Comparison of ENCODE assay signal across 8 cellular contexts in the genomic region with DNA sequence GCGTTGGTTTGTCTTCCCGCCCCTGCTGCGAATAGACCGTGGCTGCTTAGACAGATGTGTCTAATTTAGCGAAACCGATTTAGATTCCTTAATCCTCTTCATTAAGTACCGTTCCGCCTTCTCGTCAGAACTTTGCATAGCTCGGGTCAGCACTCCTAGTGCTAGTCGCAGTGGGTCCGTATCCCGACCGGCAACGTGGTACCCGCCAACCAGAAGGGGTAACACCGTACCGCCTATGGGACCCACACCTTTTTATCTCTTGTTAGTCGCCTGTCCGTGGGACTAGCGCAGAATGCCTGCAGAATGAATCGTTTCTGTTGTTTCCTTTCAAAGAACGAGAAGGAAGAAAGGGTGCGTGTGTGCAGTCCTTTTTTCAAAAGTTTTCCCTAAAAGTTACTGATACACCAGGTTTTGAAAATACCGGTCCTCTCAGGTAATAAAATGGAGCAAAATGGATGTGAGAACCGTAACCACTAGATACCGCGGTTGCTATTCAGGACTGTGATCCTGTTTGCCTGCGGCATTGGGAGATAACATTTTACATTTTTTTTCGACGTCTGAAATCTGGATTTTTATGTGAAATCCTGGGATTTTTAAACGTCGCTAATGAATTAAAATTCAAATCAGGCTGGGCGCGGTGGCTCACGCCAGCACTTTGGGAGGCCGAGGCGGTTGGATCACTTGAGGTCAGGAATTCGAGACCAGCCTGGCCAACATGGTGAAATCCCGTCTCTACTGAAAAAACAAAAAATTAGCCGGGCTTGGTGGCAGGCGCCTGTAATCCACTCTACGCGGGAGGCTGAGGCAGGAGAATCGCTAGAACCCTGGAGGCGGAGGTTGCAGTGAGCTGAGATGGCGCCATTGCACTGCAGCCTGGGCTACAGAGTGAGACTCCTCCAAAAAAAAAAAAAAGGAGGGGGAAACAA. TPM values are rescaled to one million over a fixed set of nuclear protein-coding genes. Genes with fewer than 3 reads are reported as not detected.
A peak's percentile ranks its signal among the peaks of the same experiment; 100 is the strongest.
DNase-seq lines count a peak whose midpoint lies in the region; ATAC-seq, FAIRE-seq and TF ChIP-seq lines count a peak whose summit lies in the region.

No MANE protein-coding gene starts in this region.

- H3K36me3 ChIP-seq in SJSA1 (peaks cover 40% of the 10 kb centered on the region), fibroblast of lung (ENCODE audit: control insufficient read depth, insufficient read depth, low read length) (peaks cover 12% of the 10 kb centered on the region), psoas muscle (ENCODE audit: insufficient read depth in 1 of 2, low read depth in 1 of 2) (peaks cover 13 to 32% of the 10 kb centered on the region in 2 donors)

- peak overlapping the region; percentile 95 for H3K27ac ChIP-seq in SJSA1
- H3K27ac ChIP-seq in fibroblast of lung (ENCODE audit: insufficient read depth, low read length), result peak overlapping the region; percentile 96
- H3K27ac ChIP-seq in psoas muscle, result peak overlapping the region; percentile 97

- TF ChIP-seq POLR2A in GM12892 (IDR thresholded peaks at IDR 0.05; ENCODE audit: low read depth, low read length), result no peak

- ATAC-seq in HG02763 (IDR thresholded peaks at IDR 0.05; ENCODE audit: unreplicated experiment) (peak; percentile 33), psoas muscle (peak in 1 of 4 donors; percentile 4)

- H2AFZ ChIP-seq in fibroblast of lung (ENCODE audit: low read length), result peak overlapping the region; percentile 82

- H3K27me3 ChIP-seq in SJSA1 (replicated peaks) (no peaks in the 10 kb centered on the region), fibroblast of lung (ENCODE audit: control insufficient read depth, insufficient read depth, low read length) (no peaks in the 10 kb centered on the region), psoas muscle (ENCODE audit: insufficient read depth in 3 of 3, low read length in 2 of 3) (no peaks in the 10 kb centered on the region)

- peak; percentile 76 for DNase-seq in NCI-H2107 treated with DMSO at 0.1 percent for 48 hours (lab: John Stamatoyannopoulos, UW; ENCODE audit: unreplicated experiment)
- DNase-seq in NCI-H2107 (lab: John Stamatoyannopoulos, UW), result no peak
- no peak for DNase-seq in SJSA1 (ENCODE audit: low read depth in 1 of 2, low spot score in 2 of 2)
- no peak for DNase-seq in fibroblast of lung (ENCODE audit: low read depth in 2 of 2)
- DNase-seq in psoas muscle, result no peak
- DNase-seq in stimulated activated CD8-positive, alpha-beta memory T cell treated with anti-CD3 and anti-CD28 coated beads, Interleukin-4, amount 100 ng/mL, for 48 hours, result no peak
- DNase-seq in GM12892 (ENCODE audit: insufficient read length), result no peak

- no peak for TF ChIP-seq CTCF in fibroblast of lung (conservative IDR thresholded peaks at IDR 0.05 in 1 of 2, IDR thresholded peaks at IDR 0.05 in 1 of 2; ENCODE audit: low read depth in 1 of 2, low read length in 2 of 2)
- TF ChIP-seq CTCF in psoas muscle (IDR thresholded peaks at IDR 0.05), result no peak

- intact Hi-C loops in psoas muscle (cut with DNase I), result loop anchor here (5.0 kb wide), 3 partner anchors 74 to 109 kb away; partner anchors contain the start of gene DYNLL2 (in 2 of the 2)

- no peaks in the 10 kb centered on the region for H3K9me3 ChIP-seq in SJSA1 (replicated peaks)
- H3K9me3 ChIP-seq in fibroblast of lung (ENCODE audit: control insufficient read depth, insufficient read depth, low read depth, low read length), result no peaks in the 10 kb centered on the region
- H3K9me3 ChIP-seq in psoas muscle, result no peaks in the 10 kb centered on the region

- peaks cover 40% of the 10 kb centered on the region for H3K79me2 ChIP-seq in fibroblast of lung (ENCODE audit: control insufficient read depth, insufficient read depth, low read length)

- FAIRE-seq in GM12892 (lab: Jason Lieb, UNC), result no peak

- H3K9ac ChIP-seq in fibroblast of lung (ENCODE audit: insufficient read depth, low read length), result peak overlapping the region; percentile 92

- peaks cover 6% of the 10 kb centered on the region for H4K20me1 ChIP-seq in fibroblast of lung (ENCODE audit: control insufficient read depth, extremely low read depth, insufficient read depth, low read length)

- 18 to 21% (median 20%) methylated on average over 47 of the region's 47 CpGs for WGBS in psoas muscle, 3 donors

- peak overlapping the region; percentile 77 for H3K4me3 ChIP-seq in SJSA1
- H3K4me3 ChIP-seq in fibroblast of lung (replicated peaks in 1 of 4; ENCODE audit: control extremely low read depth in 1 of 4, insufficient read depth in 1 of 4, low read depth in 3 of 4, low read length in 4 of 4), result peak overlapping the region; percentile 83 to 99 (median 90)
- peak overlapping the region; percentile 98 for H3K4me3 ChIP-seq in psoas muscle

- H3K4me2 ChIP-seq in fibroblast of lung (ENCODE audit: extremely low read depth, insufficient read depth, low read length), result peak overlapping the region; percentile 83

- H3K4me1 ChIP-seq in SJSA1 (replicated peaks) (peaks cover 31% of the 10 kb centered on the region), fibroblast of lung (ENCODE audit: control insufficient read depth, extremely low read depth, insufficient read depth, low read length) (peaks cover 14% of the 10 kb centered on the region), psoas muscle (peaks cover 36% of the 10 kb centered on the region)

RNA-seq across cellular contexts. Expression of gene SRSF1, which starts 1.0 kb away (rescaled TPM):
- total RNA-seq in SJSA1 (2014; rRNA removed; shearing (Covaris generic)), result 535 and 581 TPM in 2 replicates
- total RNA-seq in fibroblast of lung (242 and 307 TPM in 2 replicates), psoas muscle (100 to 1,000 TPM in 2 of 4 donors, 10 to 100 TPM in 2; 71.2 to 141 (median 100) TPM)
- polyA plus RNA-seq in fibroblast of lung (191 and 218 TPM in 2 replicates), psoas muscle (100 to 1,000 TPM in 1 of 3 donors, 10 to 100 TPM in 2; 61.2 to 128 (median 93.7) TPM)
- polyA plus RNA-seq in fibroblast of lung (2012), result 194 and 232 TPM in 2 replicates
- 161 and 172 TPM in 2 replicates for polyA minus RNA-seq in fibroblast of lung (ENCODE audit: low replicate concordance)
- 199 TPM for polyA plus RNA-seq in GM12892 (2012; ENCODE audit: missing spikeins)

RNA-seq across cellular contexts. Expression of gene VEZF1, which starts 20.0 kb away (rescaled TPM):
- 50.7 and 116 TPM in 2 replicates for total RNA-seq in SJSA1 (2014; rRNA removed; shearing (Covaris generic))
- total RNA-seq in fibroblast of lung (37.0 and 51.2 TPM in 2 replicates), psoas muscle (10 to 100 TPM; 45.7 to 92.5 (median 70.7) TPM)
- polyA plus RNA-seq in fibroblast of lung (43.9 and 44.3 TPM in 2 replicates), psoas muscle (10 to 100 TPM; 30.6 to 50.5 (median 36.6) TPM)
- polyA plus RNA-seq in fibroblast of lung (2012), result 38.7 and 41.8 TPM in 2 replicates
- 49.9 and 57.0 TPM in 2 replicates for polyA minus RNA-seq in fibroblast of lung (ENCODE audit: low replicate concordance)
- polyA plus RNA-seq in GM12892 (2012; ENCODE audit: missing spikeins), result 12.5 TPM

RNA-seq across cellular contexts. Expression of gene CUEDC1, which starts 52.8 kb away (rescaled TPM):
- 16.7 and 27.3 TPM in 2 replicates for total RNA-seq in SJSA1 (2014; rRNA removed; shearing (Covaris generic))
- 6.2 and 11.9 TPM in 2 replicates for total RNA-seq in fibroblast of lung
- polyA plus RNA-seq in fibroblast of lung, result 25.6 and 34.9 TPM in 2 replicates
- polyA plus RNA-seq in fibroblast of lung (2012), result 26.6 and 35.9 TPM in 2 replicates
- 25.6 and 37.1 TPM in 2 replicates for polyA minus RNA-seq in fibroblast of lung (ENCODE audit: low replicate concordance)
- 10 to 100 TPM; 31.1 to 67.2 (median 47.4) TPM for total RNA-seq in psoas muscle
- 10 to 100 TPM; 28.0 to 56.5 (median 46.4) TPM for polyA plus RNA-seq in psoas muscle
- polyA plus RNA-seq in GM12892 (2012; ENCODE audit: missing spikeins), result 1.2 TPM
